ENCODE assay signal across 10 cellular contexts in the genomic region with DNA sequence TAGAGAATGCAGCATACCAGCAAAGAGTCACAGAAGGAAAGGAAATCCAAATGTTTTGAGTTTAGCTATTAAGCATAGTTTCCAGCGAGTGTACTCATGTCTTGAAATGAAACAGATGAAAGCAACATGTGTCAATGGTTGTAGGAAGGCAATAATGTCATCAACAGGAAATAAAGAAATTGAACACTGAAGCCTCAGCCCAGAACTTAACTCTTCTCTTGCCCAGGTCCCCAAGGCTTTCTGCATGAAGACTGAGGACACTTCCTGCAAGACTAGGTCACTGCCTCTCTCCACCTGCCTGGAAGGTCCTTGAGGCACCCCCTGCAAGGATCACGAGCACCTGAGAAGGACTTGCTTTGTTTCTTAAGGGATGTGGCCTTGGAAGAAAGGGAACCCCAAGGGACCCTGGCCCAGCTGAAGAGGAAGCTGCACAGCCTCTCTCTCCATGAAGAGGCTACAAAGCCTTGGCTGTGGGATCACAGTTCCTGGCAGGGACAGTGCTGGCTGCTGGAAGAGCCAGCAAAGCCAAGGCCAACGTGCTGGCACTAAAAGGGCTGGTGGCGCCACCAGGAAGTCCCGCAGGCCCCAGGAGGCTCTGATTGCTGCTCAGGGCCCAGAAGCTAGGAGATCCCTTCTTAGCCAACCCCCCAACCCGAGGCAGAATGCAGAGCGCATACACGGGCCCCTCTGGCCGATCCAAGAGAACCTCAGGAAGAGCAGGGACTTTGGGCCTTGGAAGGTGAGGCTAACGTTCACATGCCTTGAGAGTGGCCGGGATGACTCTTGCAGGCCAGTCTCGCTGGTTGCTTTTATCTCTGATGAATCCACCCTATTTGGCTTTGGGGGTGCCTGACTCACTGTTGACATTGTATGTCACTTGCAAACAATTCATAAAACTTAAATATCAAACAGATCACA. TPM values are rescaled to one million over a fixed set of nuclear protein-coding genes. Genes with fewer than 3 reads are reported as not detected.
DNase-seq lines count a peak whose midpoint lies in the region; ATAC-seq and TF ChIP-seq lines count a peak whose summit lies in the region.
"Had no signal": no experiment of that assay in that cellular context is flagged by ENCODE, and none has a peak within 500 bp of the region (broad histone marks: within the 10 kb centered on the region; RNA-seq: fewer than 3 reads in every experiment).

No MANE protein-coding gene starts in this region.

- peak overlapping the region in 3 of 4 donors; percentile 1 to 60 (median 48) for H3K4me3 Mint-ChIP-seq in CD4-positive, CD25-positive, alpha-beta regulatory T cell
- no peak overlapping the region for H3K4me3 Mint-ChIP-seq in activated naive CD8-positive, alpha-beta T cell treated with anti-CD3 and anti-CD28 coated beads, Interleukin-2, amount 50 U/mL, for 24 hours
- H3K4me3 Mint-ChIP-seq: effector memory CD8-positive, alpha-beta T cell had no signal

- intact Hi-C loops in stomach (cut with DNase I; ENCODE audit: low total_unique reads), result no loop called here

- no peaks in the 10 kb centered on the region for H3K9me3 ChIP-seq in CD4-positive, CD25-positive, alpha-beta regulatory T cell (ENCODE audit: control insufficient read depth in 2 of 2, low read length in 2 of 2)
- no peaks in the 10 kb centered on the region for H3K9me3 ChIP-seq in stomach

- peak in 1 of 2 donors; percentile 65 for ATAC-seq in CD4-positive, CD25-positive, alpha-beta regulatory T cell (ENCODE audit: low read depth in 2 of 2)
- ATAC-seq in activated naive CD8-positive, alpha-beta T cell treated with anti-CD3 and anti-CD28 coated beads, Interleukin-2, amount 50 U/mL, for 24 hours, result peak; percentile 65
- ATAC-seq in left lobe of liver, result peak; percentile 85
- ATAC-seq: effector memory CD8-positive, alpha-beta T cell had no signal

- H3K36me3 ChIP-seq in CD4-positive, CD25-positive, alpha-beta regulatory T cell (ENCODE audit: control insufficient read depth, insufficient read depth, low read length), result no peaks in the 10 kb centered on the region
- H3K36me3 ChIP-seq in stomach, result no peaks in the 10 kb centered on the region

- TF ChIP-seq CTCF in stomach (IDR thresholded peaks at IDR 0.05), result no peak

- H3K4me1 Mint-ChIP-seq in CD4-positive, CD25-positive, alpha-beta regulatory T cell, result peaks cover 6 to 55% (median 25%) of the 10 kb centered on the region in 4 donors
- H3K4me1 Mint-ChIP-seq in activated naive CD8-positive, alpha-beta T cell treated with anti-CD3 and anti-CD28 coated beads, Interleukin-2, amount 50 U/mL, for 24 hours, result peaks cover 18% of the 10 kb centered on the region

- H3K27ac Mint-ChIP-seq in CD4-positive, CD25-positive, alpha-beta regulatory T cell, result peak overlapping the region in 2 of 3 donors; percentile 5 to 50
- H3K27ac Mint-ChIP-seq in activated naive CD8-positive, alpha-beta T cell treated with anti-CD3 and anti-CD28 coated beads, Interleukin-2, amount 50 U/mL, for 24 hours, result no peak overlapping the region
- H3K27ac Mint-ChIP-seq: effector memory CD8-positive, alpha-beta T cell had no signal

- H3K36me3 Mint-ChIP-seq in CD4-positive, CD25-positive, alpha-beta regulatory T cell, result no peaks in the 10 kb centered on the region
- H3K36me3 Mint-ChIP-seq in activated naive CD8-positive, alpha-beta T cell treated with anti-CD3 and anti-CD28 coated beads, Interleukin-2, amount 50 U/mL, for 24 hours (ENCODE audit: low read depth), result no peaks in the 10 kb centered on the region
- H3K36me3 Mint-ChIP-seq: CD4-positive, alpha-beta memory T cell had no signal

- H3K4me1 ChIP-seq in CD4-positive, CD25-positive, alpha-beta regulatory T cell (ENCODE audit: control insufficient read depth, insufficient read depth, low read length, poor library complexity, severe bottlenecking), result peaks cover 11% of the 10 kb centered on the region
- H3K4me1 ChIP-seq in stomach, result peaks cover 0 to 42% (median 26%) of the 10 kb centered on the region in 4 donors

- no peak overlapping the region for H3K4me3 ChIP-seq in CD4-positive, CD25-positive, alpha-beta regulatory T cell (ENCODE audit: low read depth, low read length)
- no peak overlapping the region for H3K4me3 ChIP-seq in stomach

- H3K9me3 Mint-ChIP-seq in CD4-positive, CD25-positive, alpha-beta regulatory T cell, result no peaks in the 10 kb centered on the region
- H3K9me3 Mint-ChIP-seq in activated naive CD8-positive, alpha-beta T cell treated with anti-CD3 and anti-CD28 coated beads, Interleukin-2, amount 50 U/mL, for 24 hours, result no peaks in the 10 kb centered on the region
- H3K9me3 Mint-ChIP-seq: CD4-positive, alpha-beta memory T cell; effector memory CD8-positive, alpha-beta T cell had no signal

- DNase-seq in AG08395 (ENCODE audit: low spot score) (peak; percentile 47), left lobe of liver (ENCODE audit: low spot score) (peak; percentile 49), inferior parietal cortex (ENCODE audit: extremely low spot score) (no peak), Kasumi-1 (lab: John Stamatoyannopoulos, UW) (no peak), GOT3 (lab: John Stamatoyannopoulos, UW) (no peak), stomach (no peak)
- DNase-seq in CD4-positive, CD25-positive, alpha-beta regulatory T cell, result peak in 2 of 3 donors; percentile 17 to 50
- no peak for DNase-seq in activated naive CD8-positive, alpha-beta T cell treated with anti-CD3 and anti-CD28 coated beads, Interleukin-2, amount 50 U/mL, for 24 hours
- DNase-seq: effector memory CD8-positive, alpha-beta T cell had no signal

- WGBS in stomach, 5 donors, result 74 to 80% (median 77%) methylated on average over 12 of the region's 12 CpGs

- TF ChIP-seq POLR2A in stomach (IDR thresholded peaks at IDR 0.05), result no peak

- no peaks in the 10 kb centered on the region for H3K27me3 ChIP-seq in CD4-positive, CD25-positive, alpha-beta regulatory T cell (ENCODE audit: control insufficient read depth, insufficient read depth, low read length)
- no peaks in the 10 kb centered on the region for H3K27me3 ChIP-seq in stomach

- no peak for TF ChIP-seq EP300 in stomach (IDR thresholded peaks at IDR 0.05)

- H3K27ac ChIP-seq in CD4-positive, CD25-positive, alpha-beta regulatory T cell (ENCODE audit: insufficient read depth, low read length, poor library complexity, severe bottlenecking), result no peak overlapping the region
- no peak overlapping the region for H3K27ac ChIP-seq in stomach

- H3K27me3 Mint-ChIP-seq in CD4-positive, CD25-positive, alpha-beta regulatory T cell, result no peaks in the 10 kb centered on the region
- no peaks in the 10 kb centered on the region for H3K27me3 Mint-ChIP-seq in activated naive CD8-positive, alpha-beta T cell treated with anti-CD3 and anti-CD28 coated beads, Interleukin-2, amount 50 U/mL, for 24 hours
- H3K27me3 Mint-ChIP-seq: CD4-positive, alpha-beta memory T cell had no signal

RNA-seq across cellular contexts. Expression of gene AXIN2, which starts 23.4 kb away (rescaled TPM):
- 17.9 TPM for total RNA-seq in CD4-positive, CD25-positive, alpha-beta regulatory T cell
- 1 to 10 TPM in 3 of 4 donors, under 1 TPM in 1; 0.80 to 3.9 (median 1.7) TPM for polyA plus RNA-seq in CD4-positive, CD25-positive, alpha-beta regulatory T cell
- total RNA-seq in left lobe of liver (3.6 TPM), stomach (10 to 100 TPM in 4 of 5 donors, 1 to 10 TPM in 1; 4.1 to 46.9 (median 25.3) TPM)
- 1 to 10 TPM; 2.7 to 3.3 (median 3.2) TPM for polyA plus RNA-seq in stomach

Comparison
In these comparisons a context has a peak if more than half of its experiments do, and no peak if none do; other contexts are left out.
1. DNase-seq: peak in AG08395 (single experiment), CD4-positive, CD25-positive, alpha-beta regulatory T cell (2 of 3) and left lobe of liver (single experiment); none in activated naive CD8-positive, alpha-beta T cell treated with anti-CD3 and anti-CD28 coated beads, Interleukin-2, amount 50 U/mL, for 24 hours (single experiment), inferior parietal cortex (single experiment), Kasumi-1 (0 of 2), GOT3 (single experiment) and stomach (single experiment).